Comparison of ENCODE assay signal across 25 cellular contexts in genomic region chr3:45041666-45042065, GRCh38. TPM values are rescaled to one million over a fixed set of nuclear protein-coding genes. Genes with fewer than 3 reads are reported as not detected.
DNase-seq lines count a peak whose midpoint lies in the region; ATAC-seq, FAIRE-seq and TF ChIP-seq lines count a peak whose summit lies in the region.
"Had no signal": no experiment of that assay in that cellular context is flagged by ENCODE, and none has a peak within 500 bp of the region (broad histone marks: within the 10 kb centered on the region; RNA-seq: fewer than 3 reads in every experiment).

No MANE protein-coding gene starts in this region.

- H3K36me3 Mint-ChIP-seq in activated naive CD4-positive, alpha-beta T cell treated with anti-CD3 and anti-CD28 coated beads, Interleukin-2, amount 10 ng/mL, durations not matched to agents 7 days and 5 days, result no peaks in the 10 kb centered on the region
- no peaks in the 10 kb centered on the region for H3K36me3 Mint-ChIP-seq in stimulated activated naive B cell treated with anti-CD40 and anti-IgM and Interleukin-4, amounts not matched to agents 10 μg/mL and 1 μg/mL and 100 μg/mL, for 72 hours
- no peaks in the 10 kb centered on the region for H3K36me3 Mint-ChIP-seq in stimulated activated memory B cell treated with anti-CD40 and anti-IgM and Interleukin-4, amounts not matched to agents 10 μg/mL and 1 μg/mL and 100 μg/mL, for 72 hours
- H3K36me3 Mint-ChIP-seq: CD4-positive, CD25-positive, alpha-beta regulatory T cell had no signal

- no peak overlapping the region for H3K4me2 ChIP-seq in Loucy (ENCODE audit: low read depth, low read length, poor library complexity, severe bottlenecking)
- peak overlapping the region; percentile 54; the same call in 1 of the 2 replicates for H3K4me2 ChIP-seq in GM12878 (ENCODE audit: control insufficient read depth, insufficient read depth)

- intact Hi-C loops in GM12878 (cut with micrococcal nuclease; ENCODE audit: unreplicated experiment), result loop anchor here (5.0 kb wide), 1 partner anchor 296 kb away; no protein-coding TSS in a partner anchor

- H3K27ac ChIP-seq in GM12878 (ENCODE audit: control insufficient read depth, insufficient read depth), result no peak overlapping the region
- H3K27ac ChIP-seq: right atrium auricular region, suprapubic skin had no signal

- no peak for FAIRE-seq in GM12878 (lab: Jason Lieb, UNC)
- FAIRE-seq: keratinocyte had no signal

- TF ChIP-seq POLR2A in GM12878 (IDR thresholded peaks at IDR 0.05; ENCODE audit: low read depth, low read length), result no peak

- no peaks in the 10 kb centered on the region for H3K27me3 ChIP-seq in Loucy (ENCODE audit: insufficient read depth, low read length, poor library complexity, severe bottlenecking)
- no peaks in the 10 kb centered on the region; a peak in 1 of 4 replicates for H3K27me3 ChIP-seq in GM12878 (replicated peaks in 1 of 2; ENCODE audit: control insufficient read depth in 2 of 2, insufficient read depth in 2 of 2, low read length in 1 of 2)
- H3K27me3 ChIP-seq: right atrium auricular region, suprapubic skin had no signal

- H3K27ac Mint-ChIP-seq in activated naive CD4-positive, alpha-beta T cell treated with anti-CD3 and anti-CD28 coated beads, Interleukin-2, amount 10 ng/mL, durations not matched to agents 7 days and 5 days, result peak overlapping the region; percentile 9
- no peak overlapping the region for H3K27ac Mint-ChIP-seq in stimulated activated naive B cell treated with anti-CD40 and anti-IgM and Interleukin-4, amounts not matched to agents 10 μg/mL and 1 μg/mL and 100 μg/mL, for 72 hours
- no peak overlapping the region for H3K27ac Mint-ChIP-seq in stimulated activated memory B cell treated with anti-CD40 and anti-IgM and Interleukin-4, amounts not matched to agents 10 μg/mL and 1 μg/mL and 100 μg/mL, for 72 hours
- H3K27ac Mint-ChIP-seq: CD4-positive, CD25-positive, alpha-beta regulatory T cell had no signal

- H3K9me2 ChIP-seq in Loucy (replicated peaks; ENCODE audit: low read depth, low read length), result no peaks in the 10 kb centered on the region

- SMC1A ChIA-PET in GM12878 (lab: Charles Lee; ENCODE audit: uncharacterized antibody, unreplicated experiment), result interaction anchor here (0.8 to 7.9 kb wide), 67 partner anchors 9 to 1036 kb away, joined by 3 to 241 read pairs (median 5); no protein-coding TSS in a partner anchor

- H3K4me3 ChIP-seq in Loucy (ENCODE audit: low read length, poor library complexity, severe bottlenecking) (no peak overlapping the region), GM12878 (no peak overlapping the region)
- H3K4me3 ChIP-seq: right atrium auricular region, suprapubic skin had no signal

- H3K4me1 ChIP-seq in Loucy (ENCODE audit: insufficient read depth, low read length, poor library complexity, severe bottlenecking), result peaks cover 11% of the 10 kb centered on the region
- H3K4me1 ChIP-seq in GM12878 (ENCODE audit: control insufficient read depth, insufficient read depth, low read length), result peaks cover 12% of the 10 kb centered on the region

- no peak overlapping the region for H3K4me3 Mint-ChIP-seq in activated naive CD4-positive, alpha-beta T cell treated with anti-CD3 and anti-CD28 coated beads, Interleukin-2, amount 10 ng/mL, durations not matched to agents 7 days and 5 days
- no peak overlapping the region for H3K4me3 Mint-ChIP-seq in stimulated activated naive B cell treated with anti-CD40 and anti-IgM and Interleukin-4, amounts not matched to agents 10 μg/mL and 1 μg/mL and 100 μg/mL, for 72 hours
- no peak overlapping the region for H3K4me3 Mint-ChIP-seq in stimulated activated memory B cell treated with anti-CD40 and anti-IgM and Interleukin-4, amounts not matched to agents 10 μg/mL and 1 μg/mL and 100 μg/mL, for 72 hours

- TF ChIP-seq EP300 in GM12878 (IDR thresholded peaks at IDR 0.05; ENCODE audit: borderline replicate concordance in 1 of 2, control insufficient read depth in 1 of 2, low read depth in 2 of 2, low read length in 2 of 2), result no peak

- peak; percentile 47 for DNase-seq in activated naive CD4-positive, alpha-beta T cell treated with anti-CD3 and anti-CD28 coated beads, Interleukin-2, amount 10 ng/mL, durations not matched to agents 7 days and 5 days
- DNase-seq in activated naive CD4-positive, alpha-beta T cell treated with anti-CD3 and anti-CD28 coated beads, Interleukin-2, amount 50 U/mL, for 16 hours, result no peak
- DNase-seq in GM12878 (ENCODE audit: low read depth, low spot score) (peak; percentile 60), GM03348 (ENCODE audit: low spot score) (no peak)
- DNase-seq in stimulated activated naive B cell treated with anti-CD40 and anti-IgM and Interleukin-4, amounts not matched to agents 10 μg/mL and 1 μg/mL and 100 μg/mL, for 72 hours, result no peak
- DNase-seq: activated CD4-positive, CD25-positive, alpha-beta regulatory T cell treated with anti-CD3 and anti-CD28 coated beads, Interleukin-2, amount 50 U/mL, for 72 hours; activated CD8-positive, alpha-beta memory T cell treated with anti-CD3 and anti-CD28 coated beads, Interleukin-2, amount 50 U/mL, for 48 hours; activated gamma-delta T cell treated with Interleukin-2 at 50 U/mL for 16 hours; cerebellar nuclear complex; DMS153; effector CD8-positive, alpha-beta T cell; foreskin melanocyte; GDM1; NCI-H1105; NCI-H2081; NCI-H446 treated with DMSO at 0.1 percent for 48 hours; NK-92 treated with Interleukin-12 subunit alpha and Interleukin-12 subunit beta, amount 100 ng/mL, for 24 hours; stimulated activated CD8-positive, alpha-beta memory T cell treated with anti-CD3 and anti-CD28 coated beads, Interleukin-4, amount 100 ng/mL, for 48 hours had no signal

- no peaks in the 10 kb centered on the region for H3K79me2 ChIP-seq in Loucy (ENCODE audit: insufficient read depth, low read length)
- H3K79me2 ChIP-seq in GM12878 (ENCODE audit: control insufficient read depth, insufficient read depth, low read length), result no peaks in the 10 kb centered on the region

- TF ChIP-seq RAD21 in GM12878 (IDR thresholded peaks at IDR 0.05; ENCODE audit: insufficient read depth, low read depth, low read length), result no peak

- H3K9ac ChIP-seq in Loucy (ENCODE audit: low read depth, low read length, poor library complexity, severe bottlenecking) (no peak overlapping the region), GM12878 (ENCODE audit: control insufficient read depth, insufficient read depth, low read length) (no peak overlapping the region)

- no peaks in the 10 kb centered on the region for H3K9me3 Mint-ChIP-seq in activated naive CD4-positive, alpha-beta T cell treated with anti-CD3 and anti-CD28 coated beads, Interleukin-2, amount 10 ng/mL, durations not matched to agents 7 days and 5 days
- H3K9me3 Mint-ChIP-seq in stimulated activated naive B cell treated with anti-CD40 and anti-IgM and Interleukin-4, amounts not matched to agents 10 μg/mL and 1 μg/mL and 100 μg/mL, for 72 hours, result no peaks in the 10 kb centered on the region
- no peaks in the 10 kb centered on the region for H3K9me3 Mint-ChIP-seq in stimulated activated memory B cell treated with anti-CD40 and anti-IgM and Interleukin-4, amounts not matched to agents 10 μg/mL and 1 μg/mL and 100 μg/mL, for 72 hours
- H3K9me3 Mint-ChIP-seq: CD4-positive, CD25-positive, alpha-beta regulatory T cell had no signal

- WGBS in GM12878 (ENCODE audit: insufficient coverage, insufficient replicate concordance, low lambda C conversion rate, missing lambda C conversion rate), result 17% methylated on average over 2 of the region's 2 CpGs

- peak; percentile 55 for ATAC-seq in GM12878
- peak; percentile 21 to 28 for ATAC-seq in stimulated activated naive B cell treated with anti-CD40 and anti-IgM and Interleukin-4, amounts not matched to agents 10 μg/mL and 1 μg/mL and 100 μg/mL, for 72 hours (replicated peaks)
- no peak for ATAC-seq in stimulated activated memory B cell treated with anti-CD40 and anti-IgM and Interleukin-4, amounts not matched to agents 10 μg/mL and 1 μg/mL and 100 μg/mL, for 72 hours
- ATAC-seq in activated CD4-positive, CD25-positive, alpha-beta regulatory T cell treated with anti-CD3 and anti-CD28 coated beads, Interleukin-2, amount 50 U/mL, for 24 hours, result no peak

- H3K36me3 ChIP-seq in Loucy (ENCODE audit: insufficient read depth, low read length) (no peaks in the 10 kb centered on the region), GM12878 (ENCODE audit: control insufficient read depth in 2 of 2, insufficient read depth in 2 of 2, low read length in 1 of 2) (no peaks in the 10 kb centered on the region)
- H3K36me3 ChIP-seq: right atrium auricular region, suprapubic skin had no signal

- RAD21 ChIA-PET in GM12878 (lab: Charles Lee; ENCODE audit: unreplicated experiment), result interaction anchor here (0.7 to 6.1 kb wide), 46 partner anchors 9 to 1035 kb away, joined by 3 to 166 read pairs (median 4); partner anchors contain the start of gene CDCP1

- POLR2A ChIA-PET in GM12878 (lab: Charles Lee), result interaction anchor here (0.8 to 1.7 kb wide), 6 partner anchors 45 to 648 kb away, joined by 3 to 13 read pairs (median 4); partner anchors contain the start of gene SACM1L

- CTCF ChIA-PET in activated naive CD4-positive, alpha-beta T cell treated with anti-CD3 and anti-CD28 coated beads, Interleukin-2, amount 10 ng/mL, durations not matched to agents 7 days and 5 days (lab: Charles Lee), result interaction anchor here (1.0 to 17.4 kb wide), 23 partner anchors 11 to 674 kb away, joined by 3 to 390 read pairs (median 4); no protein-coding TSS in a partner anchor
- CTCF ChIA-PET in GM12878 (lab: Yijun Ruan, JAX), result interaction anchor here (0.6 to 16.5 kb wide), 58 partner anchors 10 to 1025 kb away, joined by 3 to 416 read pairs (median 6); partner anchors contain the start of genes EXOSC7, TMEM158 and ZDHHC3

- H3K4me1 Mint-ChIP-seq in activated naive CD4-positive, alpha-beta T cell treated with anti-CD3 and anti-CD28 coated beads, Interleukin-2, amount 10 ng/mL, durations not matched to agents 7 days and 5 days, result peaks cover 33% of the 10 kb centered on the region
- H3K4me1 Mint-ChIP-seq in stimulated activated naive B cell treated with anti-CD40 and anti-IgM and Interleukin-4, amounts not matched to agents 10 μg/mL and 1 μg/mL and 100 μg/mL, for 72 hours, result peaks cover 14 to 21% of the 10 kb centered on the region in 2 donors
- peaks cover 16% of the 10 kb centered on the region for H3K4me1 Mint-ChIP-seq in stimulated activated memory B cell treated with anti-CD40 and anti-IgM and Interleukin-4, amounts not matched to agents 10 μg/mL and 1 μg/mL and 100 μg/mL, for 72 hours

- BruUV-seq in GM12878 (replicated peaks; lab: Mats Ljungman, UMichigan), result no TSS peak

- no peak for TF ChIP-seq CTCF in Loucy (conservative IDR thresholded peaks at IDR 0.05; ENCODE audit: low read length)
- no peak for TF ChIP-seq CTCF in GM12878 (IDR thresholded peaks at IDR 0.05 in 2 of 3, conservative IDR thresholded peaks at IDR 0.05 in 1 of 3; ENCODE audit: control insufficient read depth in 2 of 3, extremely low read depth in 1 of 3, insufficient read depth in 1 of 3, low read depth in 3 of 3, low read length in 3 of 3)

- in situ Hi-C loops in GM12878 (cut with MboI), result no loop called here

- H3F3A ChIP-seq in Loucy (ENCODE audit: low read depth), result no peaks in the 10 kb centered on the region

- H4K20me1 ChIP-seq in Loucy (ENCODE audit: insufficient read depth, low read length, poor library complexity, severe bottlenecking) (no peaks in the 10 kb centered on the region), GM12878 (ENCODE audit: control insufficient read depth, insufficient read depth) (no peaks in the 10 kb centered on the region)

- peaks cover 58% of the 10 kb centered on the region for H3K27me3 Mint-ChIP-seq in activated naive CD4-positive, alpha-beta T cell treated with anti-CD3 and anti-CD28 coated beads, Interleukin-2, amount 10 ng/mL, durations not matched to agents 7 days and 5 days
- H3K27me3 Mint-ChIP-seq in stimulated activated naive B cell treated with anti-CD40 and anti-IgM and Interleukin-4, amounts not matched to agents 10 μg/mL and 1 μg/mL and 100 μg/mL, for 72 hours, result peaks cover 5 to 15% of the 10 kb centered on the region in 2 donors
- peaks cover 18% of the 10 kb centered on the region for H3K27me3 Mint-ChIP-seq in stimulated activated memory B cell treated with anti-CD40 and anti-IgM and Interleukin-4, amounts not matched to agents 10 μg/mL and 1 μg/mL and 100 μg/mL, for 72 hours

- H2AFZ ChIP-seq in Loucy (ENCODE audit: low read length) (peak overlapping the region; percentile 47), GM12878 (ENCODE audit: control insufficient read depth, low read depth, low read length) (peak overlapping the region; percentile 28)

- no peaks in the 10 kb centered on the region for H3K9me3 ChIP-seq in Loucy (ENCODE audit: insufficient read depth, low read depth, low read length)
- H3K9me3 ChIP-seq in GM12878 (replicated peaks; ENCODE audit: control insufficient read depth, insufficient read depth, low read length), result no peaks in the 10 kb centered on the region
- H3K9me3 ChIP-seq: right atrium auricular region, suprapubic skin had no signal

RNA-seq across cellular contexts. Expression of gene CLEC3B, which starts 15.6 kb away (rescaled TPM):
- total RNA-seq in GM12878 (2013; cell fraction: nucleolus; rRNA removed), result not detected in 2 replicates
- 0.11 TPM in 1 of 2 replicates, not detected in the other for total RNA-seq in GM12878 (2014; rRNA removed)
- total RNA-seq in GM12878 (2014; rRNA removed; fragmentation: Illumina TruSeq; extraction: Trizol), result not detected in 2 replicates
- total RNA-seq in GM12878 (2021), result 0.23 TPM in 1 of 2 replicates, not detected in the other
- not detected for polyA plus RNA-seq in GM12878 (2011; ENCODE audit: low read depth)
- polyA plus RNA-seq in GM12878 (2011; rRNA removed), result not detected in 2 replicates
- polyA plus RNA-seq in GM12878 (2011; cell fraction: cytosol; rRNA removed), result 0.12 and 0.15 TPM in 2 replicates
- polyA plus RNA-seq in GM12878 (2011; cell fraction: nucleus; rRNA removed), result 0.51 and 0.82 TPM in 2 replicates
- not detected in 2 replicates for polyA plus RNA-seq in GM12878 (2012)
- not detected in 2 replicates for polyA plus RNA-seq in GM12878 (2014; fragmentation: Illumina TruSeq; extraction: Trizol)
- polyA plus RNA-seq in GM12878 (2014; fragmentation: Nextera tagmentation; extraction: Ambion mirVana), result not detected
- 0.13 TPM in 1 of 2 replicates, not detected in the other for polyA plus RNA-seq in GM12878 (2014; rRNA removed)
- not detected for polyA plus RNA-seq in GM12878 (2016; fragmentation: Nextera tagmentation; extraction: Ambion mirVana)
- not detected in 2 replicates for polyA minus RNA-seq in GM12878 (2011; rRNA and poly(A)+ RNA removed)
- not detected in 2 replicates for polyA minus RNA-seq in GM12878 (2011; cell fraction: cytosol; rRNA and poly(A)+ RNA removed)
- 0.24 and 0.77 TPM in 2 replicates for polyA minus RNA-seq in GM12878 (2011; cell fraction: nucleus; rRNA and poly(A)+ RNA removed)
- polyA plus RNA-seq: keratinocyte had no signal

Comparison
In these comparisons a context has a peak if more than half of its experiments do, and no peak if none do; other contexts are left out.
1. DNase-seq: peak in activated naive CD4-positive, alpha-beta T cell treated with anti-CD3 and anti-CD28 coated beads, Interleukin-2, amount 10 ng/mL, durations not matched to agents 7 days and 5 days (single experiment) and GM12878 (single experiment); none in activated naive CD4-positive, alpha-beta T cell treated with anti-CD3 and anti-CD28 coated beads, Interleukin-2, amount 50 U/mL, for 16 hours (single experiment), stimulated activated naive B cell treated with anti-CD40 and anti-IgM and Interleukin-4, amounts not matched to agents 10 μg/mL and 1 μg/mL and 100 μg/mL, for 72 hours (single experiment) and GM03348 (single experiment).
2. ATAC-seq: peak in GM12878 (single experiment) and stimulated activated naive B cell treated with anti-CD40 and anti-IgM and Interleukin-4, amounts not matched to agents 10 μg/mL and 1 μg/mL and 100 μg/mL, for 72 hours (2 of 2); none in stimulated activated memory B cell treated with anti-CD40 and anti-IgM and Interleukin-4, amounts not matched to agents 10 μg/mL and 1 μg/mL and 100 μg/mL, for 72 hours (single experiment) and activated CD4-positive, CD25-positive, alpha-beta regulatory T cell treated with anti-CD3 and anti-CD28 coated beads, Interleukin-2, amount 50 U/mL, for 24 hours (0 of 2).